ENCODE assay signal across 1 cellular context in the genomic region with DNA sequence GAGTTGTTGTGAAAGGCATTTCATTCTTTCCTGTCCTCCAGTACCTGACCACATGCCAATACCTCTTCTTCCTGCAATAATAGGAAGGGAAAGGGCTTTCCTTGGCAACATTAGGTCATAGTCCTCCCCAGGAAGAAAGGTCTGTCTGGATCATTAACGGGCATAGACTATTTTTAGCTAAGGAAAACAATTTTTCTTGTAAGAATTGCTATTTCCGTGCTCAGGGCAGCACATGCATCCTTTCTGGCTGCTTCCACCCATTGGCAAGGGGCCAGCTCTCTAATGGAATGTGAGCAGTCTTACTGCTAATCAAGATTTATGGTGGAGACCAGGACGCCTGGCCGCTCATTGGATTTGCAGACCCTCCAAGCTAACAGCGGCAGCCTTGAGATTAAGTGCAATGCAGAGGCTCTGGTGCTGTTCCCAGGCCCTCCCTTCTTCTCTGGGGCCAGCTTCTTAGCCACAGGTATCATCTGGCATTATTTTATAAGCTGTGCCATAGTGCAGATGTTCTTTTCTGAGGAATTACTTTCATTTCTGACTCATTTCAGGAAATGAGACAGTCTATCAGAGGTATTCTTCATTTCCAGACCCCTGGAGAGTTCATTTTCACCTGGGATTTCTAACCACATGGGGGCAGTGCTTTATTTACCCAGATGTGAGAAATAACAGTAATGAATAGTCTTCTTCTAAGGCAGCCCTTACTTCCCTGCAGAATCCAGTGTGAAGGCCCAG.
TF ChIP-seq lines count a peak whose summit lies in the region.

No MANE protein-coding gene starts in this region.

TF ChIP-seq in HepG2, 621 proteins besides CTCF, POLR2A, EP300 and RAD21 (continued from another document):
- TF ChIP-seq, protein P1, sequence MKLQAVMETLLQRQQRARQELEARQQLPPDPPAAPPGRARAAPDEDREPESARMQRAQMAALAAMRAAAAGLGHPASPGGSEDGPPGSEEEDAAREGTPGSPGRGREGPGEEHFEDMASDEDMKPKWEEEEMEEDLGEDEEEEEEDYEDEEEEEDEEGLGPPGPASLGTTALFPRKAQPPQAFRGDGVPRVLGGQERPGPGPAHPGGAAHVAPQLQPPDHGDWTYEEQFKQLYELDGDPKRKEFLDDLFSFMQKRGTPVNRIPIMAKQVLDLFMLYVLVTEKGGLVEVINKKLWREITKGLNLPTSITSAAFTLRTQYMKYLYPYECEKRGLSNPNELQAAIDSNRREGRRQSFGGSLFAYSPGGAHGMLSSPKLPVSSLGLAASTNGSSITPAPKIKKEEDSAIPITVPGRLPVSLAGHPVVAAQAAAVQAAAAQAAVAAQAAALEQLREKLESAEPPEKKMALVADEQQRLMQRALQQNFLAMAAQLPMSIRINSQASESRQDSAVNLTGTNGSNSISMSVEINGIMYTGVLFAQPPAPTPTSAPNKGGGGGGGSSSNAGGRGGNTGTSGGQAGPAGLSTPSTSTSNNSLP (IDR thresholded peaks at IDR 0.05; ENCODE audit: low read depth, low read length), result 0 out of 2 replicates have a peak, but pooled peaks have one; percentile 37
- TF ChIP-seq SOX13 (IDR thresholded peaks at IDR 0.05) (no peak), SOX13 (CRISPR knock-in tag; conservative IDR thresholded peaks at IDR 0.05 in 1 of 2, IDR thresholded peaks at IDR 0.05 in 1 of 2) (no peak), SMC3 (IDR thresholded peaks at IDR 0.05; ENCODE audit: low read length) (peak; percentile 62), SKI (IDR thresholded peaks at IDR 0.05; ENCODE audit: partially characterized antibody) (no peak), ZSCAN29 (CRISPR knock-in tag; conservative IDR thresholded peaks at IDR 0.05) (no peak), SNRNP70 (IDR thresholded peaks at IDR 0.05; ENCODE audit: low read depth, low read length) (no peak), SMARCC2 (IDR thresholded peaks at IDR 0.05) (0 out of 2 replicates have a peak, but pooled peaks have one; percentile 59), REPIN1 (CRISPR knock-in tag; IDR thresholded peaks at IDR 0.05; ENCODE audit: borderline replicate concordance, low read depth) (peak; percentile 96)
- TF ChIP-seq, protein P2, sequence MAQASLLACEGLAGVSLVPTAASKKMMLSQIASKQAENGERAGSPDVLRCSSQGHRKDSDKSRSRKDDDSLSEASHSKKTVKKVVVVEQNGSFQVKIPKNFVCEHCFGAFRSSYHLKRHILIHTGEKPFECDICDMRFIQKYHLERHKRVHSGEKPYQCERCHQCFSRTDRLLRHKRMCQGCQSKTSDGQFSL (CRISPR knock-in tag; IDR thresholded peaks at IDR 0.05), result no peak
- TF ChIP-seq, protein P3, sequence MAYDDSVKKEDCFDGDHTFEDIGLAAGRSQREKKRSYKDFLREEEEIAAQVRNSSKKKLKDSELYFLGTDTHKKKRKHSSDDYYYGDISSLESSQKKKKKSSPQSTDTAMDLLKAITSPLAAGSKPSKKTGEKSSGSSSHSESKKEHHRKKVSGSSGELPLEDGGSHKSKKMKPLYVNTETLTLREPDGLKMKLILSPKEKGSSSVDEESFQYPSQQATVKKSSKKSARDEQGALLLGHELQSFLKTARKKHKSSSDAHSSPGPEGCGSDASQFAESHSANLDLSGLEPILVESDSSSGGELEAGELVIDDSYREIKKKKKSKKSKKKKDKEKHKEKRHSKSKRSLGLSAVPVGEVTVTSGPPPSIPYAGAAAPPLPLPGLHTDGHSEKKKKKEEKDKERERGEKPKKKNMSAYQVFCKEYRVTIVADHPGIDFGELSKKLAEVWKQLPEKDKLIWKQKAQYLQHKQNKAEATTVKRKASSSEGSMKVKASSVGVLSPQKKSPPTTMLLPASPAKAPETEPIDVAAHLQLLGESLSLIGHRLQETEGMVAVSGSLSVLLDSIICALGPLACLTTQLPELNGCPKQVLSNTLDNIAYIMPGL (CRISPR knock-in tag; IDR thresholded peaks at IDR 0.05; ENCODE audit: borderline replicate concordance in 1 of 2, low read depth in 1 of 2), result 0 out of 4 replicates have a peak, but pooled peaks of 1 of the 2 experiments have one; percentile 40
- TF ChIP-seq, protein P4, sequence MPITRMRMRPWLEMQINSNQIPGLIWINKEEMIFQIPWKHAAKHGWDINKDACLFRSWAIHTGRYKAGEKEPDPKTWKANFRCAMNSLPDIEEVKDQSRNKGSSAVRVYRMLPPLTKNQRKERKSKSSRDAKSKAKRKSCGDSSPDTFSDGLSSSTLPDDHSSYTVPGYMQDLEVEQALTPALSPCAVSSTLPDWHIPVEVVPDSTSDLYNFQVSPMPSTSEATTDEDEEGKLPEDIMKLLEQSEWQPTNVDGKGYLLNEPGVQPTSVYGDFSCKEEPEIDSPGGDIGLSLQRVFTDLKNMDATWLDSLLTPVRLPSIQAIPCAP (CRISPR knock-in tag; IDR thresholded peaks at IDR 0.05; ENCODE audit: low read depth), result no peak
- TF ChIP-seq, protein P5, sequence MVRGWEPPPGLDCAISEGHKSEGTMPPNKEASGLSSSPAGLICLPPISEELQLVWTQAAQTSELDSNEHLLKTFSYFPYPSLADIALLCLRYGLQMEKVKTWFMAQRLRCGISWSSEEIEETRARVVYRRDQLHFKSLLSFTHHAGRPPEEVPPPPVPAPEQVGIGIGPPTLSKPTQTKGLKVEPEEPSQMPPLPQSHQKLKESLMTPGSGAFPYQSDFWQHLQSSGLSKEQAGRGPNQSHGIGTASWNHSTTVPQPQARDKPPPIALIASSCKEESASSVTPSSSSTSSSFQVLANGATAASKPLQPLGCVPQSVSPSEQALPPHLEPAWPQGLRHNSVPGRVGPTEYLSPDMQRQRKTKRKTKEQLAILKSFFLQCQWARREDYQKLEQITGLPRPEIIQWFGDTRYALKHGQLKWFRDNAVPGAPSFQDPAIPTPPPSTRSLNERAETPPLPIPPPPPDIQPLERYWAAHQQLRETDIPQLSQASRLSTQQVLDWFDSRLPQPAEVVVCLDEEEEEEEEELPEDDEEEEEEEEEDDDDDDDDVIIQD (CRISPR knock-in tag; IDR thresholded peaks at IDR 0.05; ENCODE audit: low read depth), result no peak
